21 cellular contexts compared by ENCODE assay signal in the genomic region with DNA sequence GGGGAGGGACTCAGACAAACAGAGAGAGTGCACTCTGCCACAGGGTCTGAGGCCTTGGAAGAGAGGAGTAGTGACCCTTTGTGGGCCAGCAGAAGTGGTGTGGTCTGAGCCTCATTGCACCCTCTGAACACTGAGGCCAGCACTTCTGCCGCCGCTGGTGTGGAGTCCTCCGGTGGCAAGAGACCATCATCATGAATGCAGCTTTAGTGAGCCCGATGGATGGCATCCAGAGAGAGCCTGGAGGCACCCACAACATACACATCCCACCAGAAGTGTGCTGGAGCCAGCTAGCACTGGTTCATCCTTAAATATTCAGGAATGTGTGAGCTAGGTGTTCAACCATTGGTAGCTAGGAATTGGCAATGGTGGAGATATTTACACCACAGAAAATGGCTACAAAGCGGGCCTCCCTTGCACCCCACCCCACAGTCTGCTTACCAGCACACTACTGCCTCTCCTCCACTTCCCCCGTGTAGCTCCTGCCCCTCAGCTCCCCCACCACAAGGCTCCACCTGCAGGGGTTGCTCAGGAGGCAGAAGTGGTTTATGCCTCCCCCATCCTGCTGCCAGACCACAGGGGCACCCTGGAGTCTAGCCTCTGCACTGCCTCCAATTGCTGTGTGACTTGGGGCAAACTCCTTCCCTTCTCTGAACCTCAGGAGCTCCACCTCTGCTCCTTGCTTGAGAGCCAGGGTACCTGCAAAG. TPM values are rescaled to one million over a fixed set of nuclear protein-coding genes. Genes with fewer than 3 reads are reported as not detected.
"Had no signal": no experiment of that assay in that cellular context is flagged by ENCODE, and none has a peak within 500 bp of the region (broad histone marks: within the 10 kb centered on the region; RNA-seq: fewer than 3 reads in every experiment).

No MANE protein-coding gene starts in this region.

- H3K9me3 Mint-ChIP-seq: activated naive CD4-positive, alpha-beta T cell treated with anti-CD3 and anti-CD28 coated beads, Interleukin-2, amount 50 U/mL, for 24 hours; activated T-helper 2 cell treated with anti-CD3 and anti-CD28 coated beads, Interferon-gamma antibody, Interleukin-2, Interleukin-4, amounts not matched to agents 10 μg/mL and 5 μg/mL and 100 μg/mL, durations not matched to agents 14 hours and 24 hours and 36 hours; dendritic cell treated with granulocyte-macrophage colony-stimulating factor and Interleukin-4, amounts not matched to agents 40 ng/mL and 50 ng/mL, for 4 days; effector memory CD8-positive, alpha-beta T cell; nephron progenitor cell; stimulated activated naive B cell treated with anti-CD40 and anti-IgM and Interleukin-4, amounts not matched to agents 10 μg/mL and 1 μg/mL and 100 μg/mL, for 72 hours; type B pancreatic cell had no signal

- H3K27ac ChIP-seq: hepatocyte, sigmoid colon, WERI-Rb-1 had no signal

- H3K27me3 ChIP-seq: hepatocyte, sigmoid colon had no signal

- DNase-seq: activated CD4-positive, alpha-beta T cell treated with anti-CD3 and anti-CD28 coated beads for 4 hours; activated CD8-positive, alpha-beta memory T cell treated with anti-CD3 and anti-CD28 coated beads for 24 hours; amygdala; cerebellar nuclear complex; effector memory CD8-positive, alpha-beta T cell; left ventricle myocardium superior; mesenchymal stem cell; nephron progenitor cell; sigmoid colon; stimulated activated CD4-positive, alpha-beta T cell treated with anti-CD3 and anti-CD28 coated beads, Interleukin-2, amount 100 ng/mL, for 24 hours; stimulated activated naive B cell treated with anti-CD40 and anti-IgM and Interleukin-4, amounts not matched to agents 10 μg/mL and 1 μg/mL and 100 μg/mL, for 72 hours; WERI-Rb-1 had no signal

- H3K27me3 Mint-ChIP-seq: type B pancreatic cell had no signal

- H3K4me1 ChIP-seq: sigmoid colon had no signal

- ATAC-seq: effector memory CD8-positive, alpha-beta T cell; left ventricle myocardium superior; stimulated activated naive B cell treated with anti-CD40 and anti-IgM and Interleukin-4, amounts not matched to agents 10 μg/mL and 1 μg/mL and 100 μg/mL, for 72 hours had no signal

- H3K36me3 Mint-ChIP-seq: activated naive CD4-positive, alpha-beta T cell treated with anti-CD3 and anti-CD28 coated beads, Interleukin-2, amount 50 U/mL, for 24 hours; stimulated activated naive B cell treated with anti-CD40 and anti-IgM and Interleukin-4, amounts not matched to agents 10 μg/mL and 1 μg/mL and 100 μg/mL, for 72 hours; type B pancreatic cell had no signal

- H3K4me3 Mint-ChIP-seq: activated naive CD4-positive, alpha-beta T cell treated with anti-CD3 and anti-CD28 coated beads, Interleukin-2, amount 50 U/mL, for 24 hours; dendritic cell treated with granulocyte-macrophage colony-stimulating factor and Interleukin-4, amounts not matched to agents 40 ng/mL and 50 ng/mL, for 4 days; effector memory CD8-positive, alpha-beta T cell; nephron progenitor cell; stimulated activated naive B cell treated with anti-CD40 and anti-IgM and Interleukin-4, amounts not matched to agents 10 μg/mL and 1 μg/mL and 100 μg/mL, for 72 hours; type B pancreatic cell had no signal

- H3K36me3 ChIP-seq: sigmoid colon, WERI-Rb-1 had no signal

- H3K4me2 ChIP-seq: hepatocyte had no signal

- H2AFZ ChIP-seq: hepatocyte had no signal

- H3K4me3 ChIP-seq: hepatocyte, sigmoid colon had no signal

- H3K9me3 ChIP-seq: sigmoid colon had no signal

- H3K27ac Mint-ChIP-seq: activated naive CD4-positive, alpha-beta T cell treated with anti-CD3 and anti-CD28 coated beads, Interleukin-2, amount 50 U/mL, for 24 hours; activated T-helper 2 cell treated with anti-CD3 and anti-CD28 coated beads, Interferon-gamma antibody, Interleukin-2, Interleukin-4, amounts not matched to agents 10 μg/mL and 5 μg/mL and 100 μg/mL, durations not matched to agents 14 hours and 24 hours and 36 hours; dendritic cell treated with granulocyte-macrophage colony-stimulating factor and Interleukin-4, amounts not matched to agents 40 ng/mL and 50 ng/mL, for 4 days; effector memory CD8-positive, alpha-beta T cell; nephron progenitor cell; stimulated activated naive B cell treated with anti-CD40 and anti-IgM and Interleukin-4, amounts not matched to agents 10 μg/mL and 1 μg/mL and 100 μg/mL, for 72 hours; type B pancreatic cell had no signal

- H3K79me2 ChIP-seq: hepatocyte had no signal

RNA-seq across cellular contexts. Expression of a gene that starts 16.4 kb away (rescaled TPM):
- total RNA-seq: activated T-helper 2 cell treated with anti-CD3 and anti-CD28 coated beads, Interferon-gamma antibody, Interleukin-2, Interleukin-4, amounts not matched to agents 10 μg/mL and 5 μg/mL and 100 μg/mL, durations not matched to agents 14 hours and 24 hours and 36 hours; epithelial cell of proximal tubule; kidney epithelial cell; left ventricle myocardium superior; osteoblast; pulmonary artery endothelial cell; sigmoid colon had no signal

RNA-seq across cellular contexts. Expression of a gene that starts 39.6 kb away (rescaled TPM):
- total RNA-seq: activated T-helper 2 cell treated with anti-CD3 and anti-CD28 coated beads, Interferon-gamma antibody, Interleukin-2, Interleukin-4, amounts not matched to agents 10 μg/mL and 5 μg/mL and 100 μg/mL, durations not matched to agents 14 hours and 24 hours and 36 hours; epithelial cell of proximal tubule; left ventricle myocardium superior; pulmonary artery endothelial cell had no signal
